Comparison of ENCODE assay signal across 8 cellular contexts in genomic region chr1:160205974-160206369, GRCh38. TPM values are rescaled to one million over a fixed set of nuclear protein-coding genes. Genes with fewer than 3 reads are reported as not detected.
DNase-seq lines count a peak whose midpoint lies in the region; ATAC-seq, FAIRE-seq and TF ChIP-seq lines count a peak whose summit lies in the region.

No MANE protein-coding gene starts in this region.

- peak overlapping the region; percentile 90 for H2BK120ac ChIP-seq in mesenchymal stem cell (ENCODE audit: low read depth, low read length)

- peak overlapping the region; percentile 60 for H2BK5ac ChIP-seq in mesenchymal stem cell (ENCODE audit: low read depth, low read length, poor library complexity, severe bottlenecking)

- TF ChIP-seq CTCF in dorsolateral prefrontal cortex (IDR thresholded peaks at IDR 0.05 in 54 of 56, conservative IDR thresholded peaks at IDR 0.05 in 2 of 56; ENCODE audit: low read depth in 1 of 56, partially characterized antibody in 56 of 56) = no peak

- peak; percentile 57 for FAIRE-seq in GM12892 (lab: Jason Lieb, UNC)

- H3K27ac ChIP-seq in dorsolateral prefrontal cortex (peak overlapping the region; percentile 51 to 99 (median 95)), mesenchymal stem cell (ENCODE audit: low read length, poor library complexity, severe bottlenecking) (peak overlapping the region; percentile 94)

- H3K14ac ChIP-seq in mesenchymal stem cell (ENCODE audit: low read length in 2 of 2) = peak overlapping the region in 1 of 2 experiments; percentile 9

- H3K4me1 ChIP-seq in mesenchymal stem cell (ENCODE audit: control insufficient read depth, insufficient read depth, low read depth, low read length) = peaks cover 36% of the 10 kb centered on the region

- no peak overlapping the region for H4K8ac ChIP-seq in mesenchymal stem cell (ENCODE audit: low read length)

- H3K4me3 ChIP-seq in dorsolateral prefrontal cortex (peak overlapping the region; percentile 62 to 99 (median 93)), mesenchymal stem cell (ENCODE audit: insufficient read depth in 1 of 2, low read depth in 1 of 2, low read length in 2 of 2) (peak overlapping the region; percentile 88 to 97)

- peak overlapping the region in 1 of 2 experiments; percentile 80 for H2BK12ac ChIP-seq in mesenchymal stem cell (ENCODE audit: low read length in 2 of 2)

- peak overlapping the region; percentile 83 for H3K4me2 ChIP-seq in mesenchymal stem cell (ENCODE audit: low read length, poor library complexity, severe bottlenecking)

- no peak for TF ChIP-seq POLR2A in GM12892 (IDR thresholded peaks at IDR 0.05; ENCODE audit: low read depth, low read length)

- ATAC-seq in HG03095 (IDR thresholded peaks at IDR 0.05; ENCODE audit: unreplicated experiment) = no peak

- H2AFZ ChIP-seq in mesenchymal stem cell (ENCODE audit: low read depth, low read length) = no peak overlapping the region

- peak; percentile 41 for DNase-seq in GM12892 (ENCODE audit: insufficient read length)
- peak; percentile 68 for DNase-seq in HS-27A (ENCODE audit: low read depth)
- DNase-seq in activated CD4-positive, alpha-beta T cell treated with anti-CD3 and anti-CD28 coated beads for 4 hours = peak; percentile 65 to 71
- DNase-seq in dorsolateral prefrontal cortex = peak in 2 of 10 donors; percentile 52 to 61
- peak; percentile 74 for DNase-seq in mesenchymal stem cell
- peak; percentile 17 to 20 for DNase-seq in stimulated activated CD8-positive, alpha-beta memory T cell treated with anti-CD3 and anti-CD28 coated beads, Interleukin-2, amount 100 ng/mL, for 48 hours (ENCODE audit: low read depth in 2 of 2)
- DNase-seq in SIG-M5 (lab: John Stamatoyannopoulos, UW) = no peak

- intact Hi-C loops in dorsolateral prefrontal cortex (cut with DNase I) = loop anchor here in 1 of 2 donors (1.0 kb wide), 1 partner anchor 106 kb away; no protein-coding TSS in a partner anchor

- no peaks in the 10 kb centered on the region for H3K9me3 ChIP-seq in mesenchymal stem cell (ENCODE audit: control insufficient read depth, low read length)

- peak overlapping the region in 1 of 2 experiments; percentile 75 for H3K23ac ChIP-seq in mesenchymal stem cell (ENCODE audit: low read length in 2 of 2)

- H2AK5ac ChIP-seq in mesenchymal stem cell (ENCODE audit: low read length, severe bottlenecking) = peak overlapping the region; percentile 66

- peak overlapping the region; percentile 94 to 99 for H3K18ac ChIP-seq in mesenchymal stem cell (ENCODE audit: low read depth in 1 of 2, low read length in 2 of 2)

- peak overlapping the region; percentile 95 for H3K9ac ChIP-seq in mesenchymal stem cell (ENCODE audit: low read length)

- H3K27me3 ChIP-seq in dorsolateral prefrontal cortex = no peaks in the 10 kb centered on the region
- no peaks in the 10 kb centered on the region for H3K27me3 ChIP-seq in mesenchymal stem cell (ENCODE audit: control insufficient read depth in 1 of 2, insufficient read depth in 1 of 2, low read length in 2 of 2)

- peaks cover 7% of the 10 kb centered on the region for H3K79me1 ChIP-seq in mesenchymal stem cell (replicated peaks; ENCODE audit: low read length, poor library complexity, severe bottlenecking)

- peak overlapping the region; percentile 13 to 99 for H3K4ac ChIP-seq in mesenchymal stem cell (ENCODE audit: low read depth in 1 of 2, low read length in 2 of 2)

- WGBS in mesenchymal stem cell = under 1% methylated on average over 8 of the region's 10 CpGs

- H3K36me3 ChIP-seq in mesenchymal stem cell (ENCODE audit: control insufficient read depth in 1 of 2, insufficient read depth in 2 of 2, low read depth in 1 of 2, low read length in 2 of 2) = peaks cover 30 to 43% of the 10 kb centered on the region in 2 experiments

- peak overlapping the region; percentile 73 for H2BK15ac ChIP-seq in mesenchymal stem cell (ENCODE audit: low read depth, poor library complexity, severe bottlenecking)

- H4K91ac ChIP-seq in mesenchymal stem cell (ENCODE audit: low read length) = peak overlapping the region; percentile 94

RNA-seq across cellular contexts. Expression of gene PEA15, which starts 0.8 kb away (rescaled TPM):
- polyA plus RNA-seq in GM12892 (2012; ENCODE audit: missing spikeins) = 61.6 TPM
- 100 to 1,000 TPM; 342 to 812 (median 617) TPM for total RNA-seq in dorsolateral prefrontal cortex
- 323 TPM for polyA plus RNA-seq in mesenchymal stem cell (2013, experiment 1 of 2)
- polyA plus RNA-seq in mesenchymal stem cell (2013, experiment 2 of 2) = 331 TPM

RNA-seq across cellular contexts. Expression of gene CASQ1, which starts 15.6 kb away (rescaled TPM):
- 0.74 TPM for polyA plus RNA-seq in GM12892 (2012; ENCODE audit: missing spikeins)
- 10 to 100 TPM in 94 of 120 experiments, 1 to 10 TPM in 26; 4.3 to 31.5 (median 14.0) TPM for total RNA-seq in dorsolateral prefrontal cortex
- polyA plus RNA-seq in mesenchymal stem cell (2013, experiment 1 of 2) = not detected
- polyA plus RNA-seq in mesenchymal stem cell (2013, experiment 2 of 2) = not detected

RNA-seq across cellular contexts. Expression of gene ATP1A4, which starts 54.6 kb away (rescaled TPM):
- 1.7 TPM for polyA plus RNA-seq in GM12892 (2012; ENCODE audit: missing spikeins)
- total RNA-seq in dorsolateral prefrontal cortex = 1 to 10 TPM in 93 of 120 experiments, under 1 TPM in 27; 0.29 to 8.7 (median 1.7) TPM
- polyA plus RNA-seq in mesenchymal stem cell (2013, experiment 1 of 2) = not detected
- polyA plus RNA-seq in mesenchymal stem cell (2013, experiment 2 of 2) = not detected

RNA-seq across cellular contexts. Expression of gene DCAF8, which starts 56.4 kb away (rescaled TPM):
- polyA plus RNA-seq in GM12892 (2012; ENCODE audit: missing spikeins) = 74.6 TPM
- 100 to 1,000 TPM; 111 to 260 (median 188) TPM for total RNA-seq in dorsolateral prefrontal cortex
- 57.0 TPM for polyA plus RNA-seq in mesenchymal stem cell (2013, experiment 1 of 2)
- polyA plus RNA-seq in mesenchymal stem cell (2013, experiment 2 of 2) = 58.2 TPM
